In the genomic region with DNA sequence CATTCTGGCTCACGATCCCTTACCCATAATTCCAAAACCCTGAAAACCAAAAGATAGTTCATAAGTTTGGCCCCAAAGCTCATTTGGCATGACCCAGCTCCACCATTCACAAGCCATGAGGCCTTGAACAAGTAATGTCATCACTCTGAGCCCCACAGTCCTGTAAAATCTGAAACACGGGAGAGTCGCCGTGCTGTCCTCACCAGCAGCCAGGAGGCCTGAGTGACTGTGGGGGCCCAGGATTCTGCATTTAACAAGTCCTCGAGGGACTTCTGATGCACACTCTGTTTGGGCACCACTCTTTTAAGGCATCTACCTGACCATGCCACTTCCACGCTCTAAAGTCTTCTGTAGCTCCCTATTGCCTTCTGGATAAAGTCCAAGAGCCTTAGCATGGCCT, we compare ENCODE assay signal across 28 cellular contexts.
"Had no signal": no experiment of that assay in that cellular context is flagged by ENCODE, and none has a peak within 500 bp of the region (broad histone marks: within the 10 kb centered on the region; RNA-seq: fewer than 3 reads in every experiment).

No MANE protein-coding gene starts in this region.

- H3K4me1 Mint-ChIP-seq: activated CD4-positive, alpha-beta memory T cell treated with anti-CD3 and anti-CD28 coated beads, Interleukin-2, amount 10 ng/mL, durations not matched to agents 7 days and 5 days; activated CD4-positive, alpha-beta T cell treated with anti-CD3 and anti-CD28 coated beads for 36 hours; activated T-helper 17 cell treated with anti-CD3 and anti-CD28 coated beads, Interleukin-2, amount 50 U/mL, for 72 hours; T-cell had no signal

- H3K27me3 Mint-ChIP-seq: activated CD4-positive, alpha-beta memory T cell treated with anti-CD3 and anti-CD28 coated beads, Interleukin-2, amount 10 ng/mL, durations not matched to agents 7 days and 5 days; activated CD4-positive, alpha-beta T cell treated with anti-CD3 and anti-CD28 coated beads for 36 hours; activated naive CD8-positive, alpha-beta T cell; activated T-helper 17 cell treated with anti-CD3 and anti-CD28 coated beads, Interleukin-2, amount 50 U/mL, for 72 hours; T-cell had no signal

- H3K27ac ChIP-seq: SK-N-MC, VCaP had no signal

- ATAC-seq: activated CD4-positive, alpha-beta T cell treated with anti-CD3 and anti-CD28 coated beads for 36 hours; activated T-helper 17 cell treated with anti-CD3 and anti-CD28 coated beads, Interleukin-2, amount 50 U/mL, for 72 hours; Right ventricle myocardium inferior; T-cell had no signal

- H3K4me3 Mint-ChIP-seq: activated CD4-positive, alpha-beta memory T cell treated with anti-CD3 and anti-CD28 coated beads, Interleukin-2, amount 10 ng/mL, durations not matched to agents 7 days and 5 days; activated CD4-positive, alpha-beta T cell treated with anti-CD3 and anti-CD28 coated beads for 36 hours; activated naive CD4-positive, alpha-beta T cell treated with anti-CD3 and anti-CD28 coated beads for 36 hours; activated naive CD8-positive, alpha-beta T cell; activated T-helper 17 cell treated with anti-CD3 and anti-CD28 coated beads, Interleukin-2, amount 50 U/mL, for 72 hours; brain; T-cell had no signal

- FAIRE-seq: astrocyte had no signal

- H3K27ac Mint-ChIP-seq: activated CD4-positive, alpha-beta memory T cell treated with anti-CD3 and anti-CD28 coated beads, Interleukin-2, amount 10 ng/mL, durations not matched to agents 7 days and 5 days; activated CD4-positive, alpha-beta T cell treated with anti-CD3 and anti-CD28 coated beads for 36 hours; activated naive CD4-positive, alpha-beta T cell treated with anti-CD3 and anti-CD28 coated beads for 36 hours; activated naive CD8-positive, alpha-beta T cell; T-cell had no signal

- H3K36me3 Mint-ChIP-seq: activated naive CD8-positive, alpha-beta T cell; brain; T-cell had no signal

- H3K4me3 ChIP-seq: SK-N-MC had no signal

- DNase-seq: activated CD4-positive, alpha-beta memory T cell treated with anti-CD3 and anti-CD28 coated beads, Interleukin-2, amount 10 ng/mL, durations not matched to agents 7 days and 5 days; activated CD4-positive, alpha-beta T cell treated with anti-CD3 and anti-CD28 coated beads for 36 hours; activated CD4-positive, alpha-beta T cell treated with anti-CD3 and anti-CD28 coated beads, Interleukin-2, amount 50 U/mL, for 1 hour; activated CD4-positive, CD25-positive, alpha-beta regulatory T cell; activated gamma-delta T cell; activated naive CD4-positive, alpha-beta T cell treated with anti-CD3 and anti-CD28 coated beads for 36 hours; activated T-cell treated with anti-CD3 and anti-CD28 coated beads for 4 hours; activated T-cell treated with anti-CD3 and anti-CD28 coated beads, Interleukin-2, amount 50 U/mL, for 48 hours; amygdala; Kasumi-1; KBM-7; NCI-H1092 treated with DMSO at 0.1 percent for 48 hours; NCI-H1417 treated with DMSO at 0.1 percent for 48 hours; NCI-H1694; NCI-H2029; NCI-H2107; NCI-H2171 treated with DMSO at 0.1 percent for 48 hours; NCI-H226; NCI-H526; NCI-H82; T-cell had no signal

- H3K9me3 Mint-ChIP-seq: activated CD4-positive, alpha-beta memory T cell treated with anti-CD3 and anti-CD28 coated beads, Interleukin-2, amount 10 ng/mL, durations not matched to agents 7 days and 5 days; activated naive CD4-positive, alpha-beta T cell treated with anti-CD3 and anti-CD28 coated beads for 36 hours; activated T-helper 17 cell treated with anti-CD3 and anti-CD28 coated beads, Interleukin-2, amount 50 U/mL, for 72 hours; T-cell had no signal
